Comparison of ENCODE assay signal across 8 cellular contexts in genomic region chr2:64562148-64562784, GRCh38. TPM values are rescaled to one million over a fixed set of nuclear protein-coding genes. Genes with fewer than 3 reads are reported as not detected.
DNase-seq lines count a peak whose midpoint lies in the region; ATAC-seq and TF ChIP-seq lines count a peak whose summit lies in the region.

No MANE protein-coding gene starts in this region.

- no peak overlapping the region for H3K4me3 ChIP-seq in PC-3 (ENCODE audit: low read length)
- H3K4me3 ChIP-seq in vagina = no peak overlapping the region

- no peak overlapping the region for H3K4me2 ChIP-seq in PC-3 (ENCODE audit: low read length)

- no peak overlapping the region for H3K27ac ChIP-seq in PC-3 (ENCODE audit: low read length)
- no peak overlapping the region for H3K27ac ChIP-seq in vagina

- H3K4me3 Mint-ChIP-seq in activated naive CD4-positive, alpha-beta T cell treated with anti-CD3 and anti-CD28 coated beads, Interleukin-2, amount 10 ng/mL, durations not matched to agents 7 days and 5 days = no peak overlapping the region
- no peak overlapping the region for H3K4me3 Mint-ChIP-seq in stimulated activated naive CD8-positive, alpha-beta T cell treated with anti-CD3 and anti-CD28 coated beads, Interleukin-15, amount 100 ng/mL, for 72 hours
- H3K4me3 Mint-ChIP-seq in stimulated activated memory B cell treated with anti-CD40 and anti-IgM and Interleukin-4, amounts not matched to agents 10 μg/mL and 1 μg/mL and 100 μg/mL, for 72 hours = no peak overlapping the region

- CTCF ChIA-PET in activated naive CD4-positive, alpha-beta T cell treated with anti-CD3 and anti-CD28 coated beads, Interleukin-2, amount 10 ng/mL, durations not matched to agents 7 days and 5 days (lab: Charles Lee) = interaction anchor here (0.9 to 10.1 kb wide), 9 partner anchors 9 to 270 kb away, joined by 3 to 88 read pairs (median 4); partner anchors contain the start of gene AFTPH
- CTCF ChIA-PET in PC-3 (lab: Charles Lee) = interaction anchor here (0.5 to 0.6 kb wide), 3 partner anchors 21 to 79 kb away, joined by 3 to 7 read pairs (median 5); no protein-coding TSS in a partner anchor

- no peaks in the 10 kb centered on the region for H4K20me1 ChIP-seq in PC-3 (ENCODE audit: low read length)

- peak; percentile 82 for TF ChIP-seq CTCF in PC-3 (conservative IDR thresholded peaks at IDR 0.05; ENCODE audit: low read depth, low read length)
- TF ChIP-seq CTCF in vagina (IDR thresholded peaks at IDR 0.05) = peak in 1 of 3 experiments; percentile 5

- ATAC-seq in activated naive CD4-positive, alpha-beta T cell treated with anti-CD3 and anti-CD28 coated beads, Interleukin-2, amount 50 U/mL, for 72 hours = peak; percentile 44 to 61
- peak; percentile 66 for ATAC-seq in PC-3
- peak; percentile 66 for ATAC-seq in stimulated activated naive CD8-positive, alpha-beta T cell treated with anti-CD3 and anti-CD28 coated beads, Interleukin-15, amount 100 ng/mL, for 72 hours
- ATAC-seq in stimulated activated memory B cell treated with anti-CD40 and anti-IgM and Interleukin-4, amounts not matched to agents 10 μg/mL and 1 μg/mL and 100 μg/mL, for 72 hours = no peak

- no peaks in the 10 kb centered on the region for H3K9me2 ChIP-seq in PC-3 (replicated peaks; ENCODE audit: low read length)

- H3K4me1 ChIP-seq in PC-3 (ENCODE audit: insufficient read depth, low read length) (no peaks in the 10 kb centered on the region), vagina (peaks cover 8% of the 10 kb centered on the region)

- H3F3A ChIP-seq in PC-3 (ENCODE audit: low read length, unreplicated experiment) = no peaks in the 10 kb centered on the region

- H3K79me2 ChIP-seq in PC-3 (ENCODE audit: low read length) = peaks cover 25% of the 10 kb centered on the region

- H3K9me3 ChIP-seq in PC-3 (ENCODE audit: low read length) = no peaks in the 10 kb centered on the region
- no peaks in the 10 kb centered on the region for H3K9me3 ChIP-seq in vagina

- intact Hi-C loops in PC-3 (cut with micrococcal nuclease) (loop anchor here (1.0 to 5.0 kb wide), 2 partner anchors 40 to 515 kb away; no protein-coding TSS in a partner anchor), vagina (cut with DNase I) (no loop called here)

- no peaks in the 10 kb centered on the region for H3K9me3 Mint-ChIP-seq in activated naive CD4-positive, alpha-beta T cell treated with anti-CD3 and anti-CD28 coated beads, Interleukin-2, amount 50 U/mL, for 72 hours
- H3K9me3 Mint-ChIP-seq in activated naive CD4-positive, alpha-beta T cell treated with anti-CD3 and anti-CD28 coated beads, Interleukin-2, amount 10 ng/mL, durations not matched to agents 7 days and 5 days = no peaks in the 10 kb centered on the region
- H3K9me3 Mint-ChIP-seq in stimulated activated naive CD8-positive, alpha-beta T cell treated with anti-CD3 and anti-CD28 coated beads, Interleukin-15, amount 100 ng/mL, for 72 hours = no peaks in the 10 kb centered on the region
- no peaks in the 10 kb centered on the region for H3K9me3 Mint-ChIP-seq in stimulated activated memory B cell treated with anti-CD40 and anti-IgM and Interleukin-4, amounts not matched to agents 10 μg/mL and 1 μg/mL and 100 μg/mL, for 72 hours

- no peaks in the 10 kb centered on the region for H3K27me3 Mint-ChIP-seq in activated naive CD4-positive, alpha-beta T cell treated with anti-CD3 and anti-CD28 coated beads, Interleukin-2, amount 10 ng/mL, durations not matched to agents 7 days and 5 days
- H3K27me3 Mint-ChIP-seq in stimulated activated naive CD8-positive, alpha-beta T cell treated with anti-CD3 and anti-CD28 coated beads, Interleukin-15, amount 100 ng/mL, for 72 hours = no peaks in the 10 kb centered on the region
- no peaks in the 10 kb centered on the region for H3K27me3 Mint-ChIP-seq in stimulated activated memory B cell treated with anti-CD40 and anti-IgM and Interleukin-4, amounts not matched to agents 10 μg/mL and 1 μg/mL and 100 μg/mL, for 72 hours

- no peak overlapping the region for H3K9ac ChIP-seq in PC-3 (ENCODE audit: low read length)

- no peaks in the 10 kb centered on the region for H3K36me3 Mint-ChIP-seq in activated naive CD4-positive, alpha-beta T cell treated with anti-CD3 and anti-CD28 coated beads, Interleukin-2, amount 50 U/mL, for 72 hours
- H3K36me3 Mint-ChIP-seq in activated naive CD4-positive, alpha-beta T cell treated with anti-CD3 and anti-CD28 coated beads, Interleukin-2, amount 10 ng/mL, durations not matched to agents 7 days and 5 days = peaks cover 4% of the 10 kb centered on the region
- peaks cover 24% of the 10 kb centered on the region for H3K36me3 Mint-ChIP-seq in stimulated activated memory B cell treated with anti-CD40 and anti-IgM and Interleukin-4, amounts not matched to agents 10 μg/mL and 1 μg/mL and 100 μg/mL, for 72 hours

- H3K36me3 ChIP-seq in PC-3 (ENCODE audit: low read depth, low read length) (no peaks in the 10 kb centered on the region), vagina (no peaks in the 10 kb centered on the region)

- H3K27me3 ChIP-seq in PC-3 (ENCODE audit: low read length) = no peaks in the 10 kb centered on the region
- H3K27me3 ChIP-seq in vagina = no peaks in the 10 kb centered on the region

- peaks cover 27% of the 10 kb centered on the region for H3K4me1 Mint-ChIP-seq in activated naive CD4-positive, alpha-beta T cell treated with anti-CD3 and anti-CD28 coated beads, Interleukin-2, amount 10 ng/mL, durations not matched to agents 7 days and 5 days
- H3K4me1 Mint-ChIP-seq in stimulated activated naive CD8-positive, alpha-beta T cell treated with anti-CD3 and anti-CD28 coated beads, Interleukin-15, amount 100 ng/mL, for 72 hours = peaks cover 50% of the 10 kb centered on the region
- peaks cover 31% of the 10 kb centered on the region for H3K4me1 Mint-ChIP-seq in stimulated activated memory B cell treated with anti-CD40 and anti-IgM and Interleukin-4, amounts not matched to agents 10 μg/mL and 1 μg/mL and 100 μg/mL, for 72 hours

- POLR2A ChIA-PET in PC-3 (lab: Charles Lee; ENCODE audit: unreplicated experiment) = no interaction called here

- no peak for DNase-seq in activated naive CD4-positive, alpha-beta T cell treated with anti-CD3 and anti-CD28 coated beads, Interleukin-2, amount 50 U/mL, for 72 hours (ENCODE audit: low spot score in 2 of 2)
- DNase-seq in activated naive CD4-positive, alpha-beta T cell treated with anti-CD3 and anti-CD28 coated beads, Interleukin-2, amount 10 ng/mL, durations not matched to agents 7 days and 5 days = no peak
- DNase-seq in PC-3 (peak; percentile 71), fibroblast of gingiva (ENCODE audit: low read depth) (peak; percentile 4), iPS-NIHi7 (ENCODE audit: extremely low spot score) (no peak), vagina (ENCODE audit: extremely low spot score in 2 of 2) (no peak)
- DNase-seq in stimulated activated naive CD8-positive, alpha-beta T cell treated with anti-CD3 and anti-CD28 coated beads, Interleukin-15, amount 100 ng/mL, for 72 hours = no peak

- no peak for TF ChIP-seq POLR2A in vagina (IDR thresholded peaks at IDR 0.05)

- BruUV-seq in PC-3 (replicated peaks; lab: Mats Ljungman, UMichigan) = no TSS peak

- H3K27ac Mint-ChIP-seq in activated naive CD4-positive, alpha-beta T cell treated with anti-CD3 and anti-CD28 coated beads, Interleukin-2, amount 50 U/mL, for 72 hours = no peak overlapping the region
- no peak overlapping the region for H3K27ac Mint-ChIP-seq in activated naive CD4-positive, alpha-beta T cell treated with anti-CD3 and anti-CD28 coated beads, Interleukin-2, amount 10 ng/mL, durations not matched to agents 7 days and 5 days
- H3K27ac Mint-ChIP-seq in stimulated activated naive CD8-positive, alpha-beta T cell treated with anti-CD3 and anti-CD28 coated beads, Interleukin-15, amount 100 ng/mL, for 72 hours = no peak overlapping the region
- H3K27ac Mint-ChIP-seq in stimulated activated memory B cell treated with anti-CD40 and anti-IgM and Interleukin-4, amounts not matched to agents 10 μg/mL and 1 μg/mL and 100 μg/mL, for 72 hours = no peak overlapping the region

- no peak overlapping the region for H2AFZ ChIP-seq in PC-3 (ENCODE audit: low read length)

RNA-seq across cellular contexts. Expression of gene AFTPH, which starts 38.1 kb away (rescaled TPM):
- total RNA-seq in activated naive CD4-positive, alpha-beta T cell treated with anti-CD3 and anti-CD28 coated beads, Interleukin-2, amount 50 U/mL, for 72 hours = 10 to 100 TPM; 34.1 to 48.5 TPM
- total RNA-seq in PC-3 (2014; rRNA removed) = 18.9 and 26.6 TPM in 2 replicates
- 33.4 TPM for total RNA-seq in vagina

Comparison
In these comparisons a context has a peak if more than half of its experiments do, and no peak if none do; other contexts are left out.
1. DNase-seq: peak in PC-3 (single experiment) and fibroblast of gingiva (single experiment); none in activated naive CD4-positive, alpha-beta T cell treated with anti-CD3 and anti-CD28 coated beads, Interleukin-2, amount 50 U/mL, for 72 hours (0 of 2), activated naive CD4-positive, alpha-beta T cell treated with anti-CD3 and anti-CD28 coated beads, Interleukin-2, amount 10 ng/mL, durations not matched to agents 7 days and 5 days (single experiment), stimulated activated naive CD8-positive, alpha-beta T cell treated with anti-CD3 and anti-CD28 coated beads, Interleukin-15, amount 100 ng/mL, for 72 hours (0 of 2), iPS-NIHi7 (single experiment) and vagina (0 of 2).